ENCODE assay signal across 14 cellular contexts in the genomic region with DNA sequence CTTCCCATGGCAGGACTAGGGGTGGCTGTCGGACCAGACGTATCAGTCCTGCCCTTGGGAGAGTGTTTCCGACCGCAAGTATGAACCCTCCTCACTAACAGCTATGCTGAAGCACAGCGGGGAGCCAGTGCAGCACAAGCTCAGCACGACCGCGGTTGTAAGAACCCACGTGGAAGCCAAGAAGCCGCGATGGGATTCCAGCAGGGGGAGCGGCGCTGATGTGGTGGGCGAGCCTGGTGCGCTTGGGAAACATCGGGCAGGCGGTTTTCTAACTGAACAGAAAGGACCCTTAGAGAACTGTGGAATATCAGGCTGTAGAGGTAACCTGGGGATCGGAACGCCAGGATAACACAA.
"Had no signal": no experiment of that assay in that cellular context is flagged by ENCODE, and none has a peak within 500 bp of the region (broad histone marks: within the 10 kb centered on the region; RNA-seq: fewer than 3 reads in every experiment).

No MANE protein-coding gene starts in this region.

- H3K4me1 ChIP-seq: pancreas, stomach had no signal

- H3K4me3 Mint-ChIP-seq: naive thymus-derived CD8-positive, alpha-beta T cell; T-helper 17 cell had no signal

- H3K27ac Mint-ChIP-seq: activated naive CD4-positive, alpha-beta T cell treated with anti-CD3 and anti-CD28 coated beads, Interleukin-2, amount 50 U/mL, for 72 hours; naive thymus-derived CD8-positive, alpha-beta T cell; T-helper 17 cell had no signal

- H3K9me3 Mint-ChIP-seq: activated naive CD4-positive, alpha-beta T cell treated with anti-CD3 and anti-CD28 coated beads, Interleukin-2, amount 50 U/mL, for 72 hours; naive thymus-derived CD8-positive, alpha-beta T cell had no signal

- ATAC-seq: activated CD4-positive, CD25-positive, alpha-beta regulatory T cell treated with anti-CD3 and anti-CD28 coated beads, Interleukin-2, amount 50 U/mL, for 24 hours; activated naive CD4-positive, alpha-beta T cell treated with anti-CD3 and anti-CD28 coated beads, Interleukin-2, amount 50 U/mL, for 72 hours; esophagus mucosa; left colon; naive thymus-derived CD8-positive, alpha-beta T cell; pancreas; T-helper 17 cell had no signal

- H3K4me1 Mint-ChIP-seq: naive thymus-derived CD8-positive, alpha-beta T cell; T-helper 17 cell had no signal

- H3K36me3 ChIP-seq: pancreas, stomach had no signal

- H3K36me3 Mint-ChIP-seq: activated naive CD4-positive, alpha-beta T cell treated with anti-CD3 and anti-CD28 coated beads, Interleukin-2, amount 50 U/mL, for 72 hours; naive thymus-derived CD8-positive, alpha-beta T cell had no signal

- H3K27me3 ChIP-seq: pancreas, stomach had no signal

- H3K9me3 ChIP-seq: pancreas, stomach had no signal

- DNase-seq: activated effector memory CD4-positive, alpha-beta T cell treated with Interleukin-2 at 50 U/mL for 16 hours; activated T-cell treated with anti-CD3 and anti-CD28 coated beads, Interleukin-2, amount 50 U/mL, for 1 hour; amniotic stem cell; hypothalamus; left colon; naive thymus-derived CD8-positive, alpha-beta T cell; pancreas; small intestine; stomach; T-helper 17 cell had no signal

- H3K4me3 ChIP-seq: lung, pancreas, stomach had no signal

- H3K27ac ChIP-seq: pancreas, stomach had no signal
